ENCODE assay signal across 8 cellular contexts in the genomic region with DNA sequence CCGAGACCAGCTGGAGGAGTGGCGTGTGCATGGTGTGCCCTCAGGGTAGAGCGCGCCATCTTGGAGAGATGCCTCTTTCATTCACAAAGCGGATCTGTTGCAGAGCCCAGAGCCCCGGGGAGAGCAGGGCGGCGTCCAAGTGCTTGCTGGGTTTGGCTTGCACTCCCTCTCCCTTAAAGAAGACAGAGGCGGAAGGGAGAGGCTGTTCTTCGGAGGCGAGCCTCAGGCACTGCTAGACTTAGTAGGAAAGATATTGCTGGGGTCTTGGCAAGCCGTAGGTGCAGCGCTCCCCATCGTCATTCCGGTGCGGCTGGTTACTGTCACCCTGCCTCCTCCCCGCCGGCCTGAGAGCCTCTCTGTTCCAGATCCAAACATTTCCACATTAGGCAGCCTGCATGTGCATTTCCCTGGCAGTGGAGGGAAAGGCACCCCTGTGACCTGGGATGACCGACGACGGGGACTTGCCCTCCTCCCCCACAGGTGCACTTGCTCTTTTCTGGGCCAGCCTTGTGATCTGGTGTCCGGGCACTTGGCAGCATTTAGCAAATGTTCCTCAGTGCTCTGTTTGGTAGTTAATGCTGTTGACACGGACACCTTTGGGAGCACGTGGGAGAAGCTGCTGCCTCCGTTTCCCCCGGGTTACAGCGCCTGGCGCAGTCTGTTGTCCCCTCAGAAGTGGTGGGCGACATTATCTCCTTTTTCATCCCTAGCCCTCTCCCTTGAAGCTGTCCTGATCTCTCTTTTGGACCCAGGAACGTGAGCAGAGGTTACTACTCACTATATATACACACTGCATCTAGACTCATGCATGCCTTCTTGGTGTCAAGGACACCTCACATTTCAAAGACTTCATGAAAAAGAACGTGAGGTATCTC. TPM values are rescaled to one million over a fixed set of nuclear protein-coding genes. Genes with fewer than 3 reads are reported as not detected.
DNase-seq lines count a peak whose midpoint lies in the region; ATAC-seq and TF ChIP-seq lines count a peak whose summit lies in the region.
"Not testable (repeated sequence)": the region's sequence is repeated elsewhere in the genome, so short reads cannot be mapped to it uniquely, and the experiment has no call there.

No MANE protein-coding gene starts in this region.

- H2BK12ac ChIP-seq in neuronal stem cell (ENCODE audit: low read length), result not testable (repeated sequence)

- not testable (repeated sequence) for H3K14ac ChIP-seq in neuronal stem cell (ENCODE audit: low read length)

- H2BK120ac ChIP-seq in neuronal stem cell (ENCODE audit: low read depth, low read length), result not testable (repeated sequence)

- H3K18ac ChIP-seq in neuronal stem cell (ENCODE audit: low read length), result peak overlapping the region; percentile 80

- H3K27me3 ChIP-seq in adipocyte (replicated peaks; ENCODE audit: control insufficient read depth, insufficient read depth, low read length) (peaks cover 19% of the 10 kb centered on the region), neuronal stem cell (ENCODE audit: control insufficient read depth in 3 of 3, insufficient read depth in 3 of 3, low read depth in 1 of 3, low read length in 3 of 3) (peaks cover 0 to 25% (median 1%) of the 10 kb centered on the region in 3 experiments)
- not testable (repeated sequence) for H3K27me3 ChIP-seq in left ventricle myocardium inferior (ENCODE audit: low read depth); liver (ENCODE audit: control insufficient read depth in 4 of 4, insufficient read depth in 4 of 4, low read length in 3 of 4); sigmoid colon; upper lobe of right lung

- not testable (repeated sequence) for TF ChIP-seq CTCF in left ventricle myocardium inferior (IDR thresholded peaks at IDR 0.05; ENCODE audit: borderline replicate concordance); liver (IDR thresholded peaks at IDR 0.05; ENCODE audit: low read depth, low read length, missing input control); sigmoid colon (IDR thresholded peaks at IDR 0.05); upper lobe of right lung (IDR thresholded peaks at IDR 0.05)

- H3K4me2 ChIP-seq in neuronal stem cell (ENCODE audit: insufficient read depth, low read length, poor library complexity, severe bottlenecking), result not testable (repeated sequence)

- H3K4me3 ChIP-seq in adipocyte (ENCODE audit: low read length) (peak overlapping the region; percentile 66), left ventricle myocardium inferior (peak overlapping the region; percentile 33), liver (ENCODE audit: low read depth in 1 of 3, low read length in 3 of 3) (peak overlapping the region; percentile 31 to 60 (median 41)), sigmoid colon (peak overlapping the region; percentile 0 to 35 (median 28))
- not testable (repeated sequence) for H3K4me3 ChIP-seq in neuronal stem cell (ENCODE audit: low read length in 2 of 2); upper lobe of right lung

- DNase-seq in adipocyte (ENCODE audit: low read depth); left ventricle myocardium inferior; neuronal stem cell (ENCODE audit: low spot score): not testable (repeated sequence)
- DNase-seq in sigmoid colon (peak; percentile 92), upper lobe of right lung (peak; percentile 73)

- H3K9ac ChIP-seq in ES-I3 (ENCODE audit: low read depth, low read length), result peak overlapping the region; percentile 28; the same call in 1 of the 2 replicates
- not testable (repeated sequence) for H3K9ac ChIP-seq in adipocyte (ENCODE audit: low read length); liver (ENCODE audit: low read depth in 1 of 2, low read length in 2 of 2); neuronal stem cell (ENCODE audit: low read depth, low read length, poor library complexity)

- TF ChIP-seq RAD21 in liver (IDR thresholded peaks at IDR 0.05), result not testable (repeated sequence)

- H3K79me1 ChIP-seq in neuronal stem cell (ENCODE audit: low read depth, low read length), result not testable (repeated sequence)

- 27% methylated on average over 24 of the region's 31 CpGs for whole genome bisulfite sequencing in liver
- no CpG with 5 or more reads among the region's 31 CpGs for WGBS in neuronal stem cell (ENCODE audit: extremely low coverage in 2 of 2, insufficient read length in 2 of 2, insufficient replicate concordance in 1 of 2), 2 donors
- 36 to 69% methylated on average over 25 of the region's 31 CpGs for WGBS in sigmoid colon, 2 donors

- H2AK5ac ChIP-seq in neuronal stem cell (ENCODE audit: low read depth, low read length), result not testable (repeated sequence)

- not testable (repeated sequence) for H3K9me3 ChIP-seq in ES-I3 (ENCODE audit: control insufficient read depth, insufficient read depth, low read length); adipocyte (ENCODE audit: control insufficient read depth, low read length); left ventricle myocardium inferior (replicated peaks); liver (ENCODE audit: control insufficient read depth in 4 of 4, low read length in 3 of 4); neuronal stem cell (replicated peaks in 1 of 2; ENCODE audit: control insufficient read depth in 2 of 2, insufficient read depth in 1 of 2, low read depth in 1 of 2, low read length in 2 of 2); sigmoid colon; upper lobe of right lung

- not testable (repeated sequence) for H3K23ac ChIP-seq in neuronal stem cell (ENCODE audit: low read depth, low read length, poor library complexity)

- not testable (repeated sequence) for H4K8ac ChIP-seq in neuronal stem cell (ENCODE audit: low read depth, low read length)

- H2BK15ac ChIP-seq in neuronal stem cell (ENCODE audit: low read length), result not testable (repeated sequence)

- H2AFZ ChIP-seq in neuronal stem cell (ENCODE audit: low read length), result not testable (repeated sequence)

- H3K4me1 ChIP-seq in ES-I3 (ENCODE audit: insufficient read depth, low read length); adipocyte (ENCODE audit: control insufficient read depth, insufficient read depth, low read length); left ventricle myocardium inferior; neuronal stem cell (ENCODE audit: control insufficient read depth in 2 of 2, insufficient read depth in 1 of 2, low read depth in 1 of 2, low read length in 2 of 2); upper lobe of right lung: not testable (repeated sequence)
- H3K4me1 ChIP-seq in liver (ENCODE audit: control insufficient read depth in 4 of 4, insufficient read depth in 4 of 4, low read length in 3 of 4), result peaks cover 5 to 27% (median 24%) of the 10 kb centered on the region in 4 donors
- H3K4me1 ChIP-seq in sigmoid colon, result peaks cover 2 to 48% (median 36%) of the 10 kb centered on the region in 4 donors

- not testable (repeated sequence) for H3K36me3 ChIP-seq in ES-I3 (ENCODE audit: insufficient read depth, low read length); adipocyte (ENCODE audit: control insufficient read depth, insufficient read depth, low read length, severe bottlenecking); left ventricle myocardium inferior; liver (ENCODE audit: control insufficient read depth in 4 of 4, insufficient read depth in 3 of 4, low read depth in 1 of 4, low read length in 3 of 4); neuronal stem cell (replicated peaks in 1 of 2; ENCODE audit: control insufficient read depth in 2 of 2, insufficient read depth in 2 of 2, low read length in 2 of 2); sigmoid colon; upper lobe of right lung

- not testable (repeated sequence) for H3K4ac ChIP-seq in neuronal stem cell (ENCODE audit: low read length)

- H3K27ac ChIP-seq in left ventricle myocardium inferior (replicated peaks); neuronal stem cell (replicated peaks; ENCODE audit: low read length): not testable (repeated sequence)
- H3K27ac ChIP-seq in liver (ENCODE audit: low read depth in 1 of 2, low read length in 2 of 2) (peak overlapping the region; percentile 84 to 97), sigmoid colon (peak overlapping the region in 3 of 4 donors; percentile 83 to 88 (median 84)), upper lobe of right lung (peak overlapping the region; percentile 55)

- H2BK5ac ChIP-seq in neuronal stem cell (ENCODE audit: low read length), result not testable (repeated sequence)

- ATAC-seq in esophagus mucosa, result peak; percentile 41
- ATAC-seq in upper lobe of right lung, result peak; percentile 43

- TF ChIP-seq POLR2A in sigmoid colon (IDR thresholded peaks at IDR 0.05), result not testable (repeated sequence)

- H4K91ac ChIP-seq in neuronal stem cell (ENCODE audit: low read depth, low read length, poor library complexity), result not testable (repeated sequence)

- peak in 3 of 4 donors; percentile 45 to 90 (median 62) for TF ChIP-seq EP300 in sigmoid colon (IDR thresholded peaks at IDR 0.05)

- intact Hi-C loops in left ventricle myocardium inferior (cut with micrococcal nuclease); sigmoid colon (cut with DNase I); upper lobe of right lung (cut with DNase I): not testable (repeated sequence)

TF ChIP-seq in liver, 16 proteins besides CTCF, POLR2A, EP300 and RAD21:
- TF ChIP-seq RXRA (IDR thresholded peaks at IDR 0.05), result peak; percentile 48 to 61
- peak; percentile 20 for TF ChIP-seq YY1 (IDR thresholded peaks at IDR 0.05)

RNA-seq across cellular contexts. Expression of gene RNU1-4, which starts 25.7 kb away (rescaled TPM):
- total RNA-seq in esophagus mucosa (6,387 TPM), left ventricle myocardium inferior (6,072 TPM), liver (under 1 TPM; under 0.01 TPM), sigmoid colon (under 1 TPM; under 0.01 TPM), upper lobe of right lung (6,622 TPM)
- polyA plus RNA-seq in liver (10 to 100 TPM in 1 of 2 donors, not detected in 1; 16.7 TPM), sigmoid colon (not detected)
- 14.3 TPM for polyA plus RNA-seq in neuronal stem cell (2013, experiment 1 of 2)
- polyA plus RNA-seq in neuronal stem cell (2013, experiment 2 of 2), result 15.9 TPM

Comparison
In these comparisons a context has a peak if more than half of its experiments do, and no peak if none do; other contexts are left out.
1. RNA of gene RNU1-4, which starts 25.7 kb away (total RNA-seq): 6,622 TPM in upper lobe of right lung (single experiment), 6,387 TPM in esophagus mucosa (single experiment) and 6,072 TPM in left ventricle myocardium inferior (single experiment); under 0.01 TPM in liver and under 0.01 TPM in sigmoid colon; every median in the first group is over 1,000 times any median in the second.